In the genomic region with DNA sequence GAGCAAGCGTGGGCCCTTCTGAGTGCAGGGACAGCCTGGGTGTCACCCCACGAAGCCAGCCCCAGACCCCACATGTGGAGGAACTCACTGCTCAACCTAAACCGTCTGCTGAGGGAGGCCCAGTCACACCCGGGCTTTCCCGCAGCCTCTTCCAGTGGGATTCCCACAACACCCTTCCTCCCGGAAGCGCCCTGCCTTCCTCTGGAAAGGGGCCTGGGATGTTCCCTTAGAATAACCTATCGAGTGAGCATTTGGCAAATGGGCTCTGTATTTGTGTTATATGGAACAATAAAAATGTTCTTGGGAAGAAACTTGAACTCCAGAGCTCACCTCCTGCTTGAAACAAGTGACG, we compare ENCODE assay signal across 25 cellular contexts.
DNase-seq lines count a peak whose midpoint lies in the region; ATAC-seq and TF ChIP-seq lines count a peak whose summit lies in the region.
"Had no signal": no experiment of that assay in that cellular context is flagged by ENCODE, and none has a peak within 500 bp of the region (broad histone marks: within the 10 kb centered on the region; RNA-seq: fewer than 3 reads in every experiment).

No MANE protein-coding gene starts in this region.

- ATAC-seq in lower lobe of right lung, result no peak
- ATAC-seq: GM23338 had no signal

- 85 to 92% methylated on average over 6 to 9 of the region's 9 CpGs for WGBS in testis, 2 donors

- peak overlapping the region; percentile 53 for H3K4me2 ChIP-seq in OCI-LY3 (ENCODE audit: low read length)
- H3K4me2 ChIP-seq: GM23338 had no signal

- no peak for TF ChIP-seq CTCF in OCI-LY3 (IDR thresholded peaks at IDR 0.05; ENCODE audit: low read depth, low read length)
- TF ChIP-seq CTCF in lower lobe of right lung (IDR thresholded peaks at IDR 0.05), result no peak
- TF ChIP-seq CTCF in testis (IDR thresholded peaks at IDR 0.05), result no peak

- H2AFZ ChIP-seq in OCI-LY3 (ENCODE audit: low read depth, low read length), result no peak overlapping the region
- H2AFZ ChIP-seq: GM23338 had no signal

- H3K27me3 ChIP-seq in OCI-LY3 (ENCODE audit: low read depth, low read length) (no peaks in the 10 kb centered on the region), lower lobe of right lung (ENCODE audit: low read depth) (no peaks in the 10 kb centered on the region), testis (no peaks in the 10 kb centered on the region)
- H3K27me3 ChIP-seq: BE2C, Peyer's patch had no signal

- no peaks in the 10 kb centered on the region for H3K9me3 ChIP-seq in OCI-LY3 (ENCODE audit: insufficient read depth, low read length)
- H3K9me3 ChIP-seq in lower lobe of right lung, result no peaks in the 10 kb centered on the region
- H3K9me3 ChIP-seq in testis, result no peaks in the 10 kb centered on the region
- H3K9me3 ChIP-seq: BE2C, Peyer's patch had no signal

- H3K9ac ChIP-seq in OCI-LY3 (ENCODE audit: low read length), result peak overlapping the region; percentile 95; the same call in 1 of the 2 replicates

- peaks cover 12% of the 10 kb centered on the region for H3K36me3 ChIP-seq in OCI-LY3 (replicated peaks; ENCODE audit: low read depth, low read length)
- no peaks in the 10 kb centered on the region for H3K36me3 ChIP-seq in lower lobe of right lung
- no peaks in the 10 kb centered on the region for H3K36me3 ChIP-seq in testis (ENCODE audit: low read depth, missing control alignments)
- H3K36me3 ChIP-seq: BE2C, Peyer's patch had no signal

- no peak for TF ChIP-seq POLR2A in testis (IDR thresholded peaks at IDR 0.05)

- no peaks in the 10 kb centered on the region for H4K20me1 ChIP-seq in OCI-LY3 (ENCODE audit: insufficient read depth, low read length)

- H3K4me1 ChIP-seq in OCI-LY3 (ENCODE audit: low read length) (peaks cover 90% of the 10 kb centered on the region), lower lobe of right lung (peaks cover 34% of the 10 kb centered on the region), testis (peaks cover 12% of the 10 kb centered on the region)
- H3K4me1 ChIP-seq: BE2C had no signal

- H3K27ac ChIP-seq in OCI-LY3 (ENCODE audit: low read length) (peak overlapping the region; percentile 100), lower lobe of right lung (no peak overlapping the region), testis (no peak overlapping the region)
- H3K27ac ChIP-seq: Peyer's patch had no signal

- DNase-seq in activated T-cell treated with anti-CD3 and anti-CD28 coated beads, Interleukin-2, amount 50 U/mL, for 48 hours, result peak; percentile 18 to 19
- DNase-seq in activated T-cell treated with anti-CD3 and anti-CD28 coated beads for 4 hours (no peak), lower lobe of right lung (peak; percentile 26), testis (peak; percentile 9), cerebellum (ENCODE audit: low spot score) (no peak), anterior cingulate cortex (lab: John Stamatoyannopoulos, UW) (no peak)
- DNase-seq: 8988T, ACHN, BE2C, Calu3, DMS79 treated with DMSO at 0.1 percent for 48 hours, GF-D8, H9, NCI-H1048, NCI-H1417, NCI-H1694, NCI-H2029 treated with DMSO at 0.1 percent for 48 hours, NCI-H2171, NCI-H226, NCI-H510A, NCI-H69, OCI-M1, Peyer's patch had no signal

- intact Hi-C loops in lower lobe of right lung (cut with DNase I) (no loop called here), testis (cut with DNase I; ENCODE audit: low total_unique reads) (loop anchor here (2.0 kb wide), 1 partner anchor 31 kb away; no protein-coding TSS in a partner anchor)

- no peak overlapping the region for H3K4me3 ChIP-seq in OCI-LY3 (ENCODE audit: low read length)
- no peak overlapping the region for H3K4me3 ChIP-seq in lower lobe of right lung
- H3K4me3 ChIP-seq in testis, result no peak overlapping the region
- H3K4me3 ChIP-seq: GM23338, Peyer's patch had no signal

- H3K79me2 ChIP-seq in OCI-LY3 (ENCODE audit: low read length), result peaks cover 17% of the 10 kb centered on the region

Comparison
In these comparisons a context has a peak if more than half of its experiments do, and no peak if none do; other contexts are left out.
1. DNase-seq: peak in activated T-cell treated with anti-CD3 and anti-CD28 coated beads, Interleukin-2, amount 50 U/mL, for 48 hours (2 of 2), lower lobe of right lung (single experiment) and testis (single experiment); none in activated T-cell treated with anti-CD3 and anti-CD28 coated beads for 4 hours (single experiment), cerebellum (single experiment) and anterior cingulate cortex (0 of 58).